Comparison of ENCODE assay signal across 8 cellular contexts in genomic region chr16:68369697-68370096, GRCh38. TPM values are rescaled to one million over a fixed set of nuclear protein-coding genes. Genes with fewer than 3 reads are reported as not detected.
A peak's percentile ranks its signal among the peaks of the same experiment; 100 is the strongest.
DNase-seq lines count a peak whose midpoint lies in the region; ATAC-seq, FAIRE-seq and TF ChIP-seq lines count a peak whose summit lies in the region.

No MANE protein-coding gene starts in this region.

- no peaks in the 10 kb centered on the region for H3K9me3 ChIP-seq in neuronal stem cell (replicated peaks in 1 of 2; ENCODE audit: control insufficient read depth in 2 of 2, insufficient read depth in 1 of 2, low read depth in 1 of 2, low read length in 2 of 2)

- WGBS in neuronal stem cell (ENCODE audit: extremely low coverage in 2 of 2, insufficient read length in 2 of 2, insufficient replicate concordance in 1 of 2), 2 donors, result no CpG with 5 or more reads among the region's 8 CpGs

- ATAC-seq in GM18873 (IDR thresholded peaks at IDR 0.05; ENCODE audit: low FRiP score, unreplicated experiment), result peak; percentile 60
- ATAC-seq in HG02623 (IDR thresholded peaks at IDR 0.05; ENCODE audit: unreplicated experiment), result peak; percentile 52

- H2BK12ac ChIP-seq in neuronal stem cell (ENCODE audit: low read length), result no peak overlapping the region

- no peaks in the 10 kb centered on the region for H3K36me3 ChIP-seq in neuronal stem cell (replicated peaks in 1 of 2; ENCODE audit: control insufficient read depth in 2 of 2, insufficient read depth in 2 of 2, low read length in 2 of 2)

- no peak overlapping the region for H3K4me3 ChIP-seq in neuronal stem cell (ENCODE audit: low read length in 2 of 2)

- POLR2A ChIA-PET in HEK293T (lab: Yijun Ruan, JAX), result no interaction called here

- no peak overlapping the region for H3K4ac ChIP-seq in neuronal stem cell (ENCODE audit: low read length)

- H2BK15ac ChIP-seq in neuronal stem cell (ENCODE audit: low read length), result no peak overlapping the region

- H3K18ac ChIP-seq in neuronal stem cell (ENCODE audit: low read length), result peak overlapping the region; percentile 58

- DNase-seq in RPMI8226, result peak; percentile 88
- no peak for DNase-seq in neuronal stem cell (ENCODE audit: low spot score)
- no peak for DNase-seq in HEK293T (ENCODE audit: extremely low spot score)
- no peak for DNase-seq in A172 (ENCODE audit: low spot score)
- no peak for DNase-seq in NCI-H2196 (lab: John Stamatoyannopoulos, UW; ENCODE audit: unreplicated experiment)
- DNase-seq in D721Med (ENCODE audit: insufficient read length, low spot score), result no peak

- H3K4me2 ChIP-seq in neuronal stem cell (ENCODE audit: insufficient read depth, low read length, poor library complexity, severe bottlenecking), result no peak overlapping the region

- H3K9ac ChIP-seq in neuronal stem cell (ENCODE audit: low read depth, low read length, poor library complexity), result no peak overlapping the region

- TF ChIP-seq CTCF in D721Med (IDR thresholded peaks at IDR 0.05; ENCODE audit: insufficient read depth, missing control alignments), result no peak

- H3K4me1 ChIP-seq in neuronal stem cell (ENCODE audit: control insufficient read depth in 2 of 2, insufficient read depth in 1 of 2, low read depth in 1 of 2, low read length in 2 of 2), result peaks cover 8 to 14% of the 10 kb centered on the region in 2 donors

- H4K8ac ChIP-seq in neuronal stem cell (ENCODE audit: low read depth, low read length), result no peak overlapping the region

- peaks cover 0 to 6% (median 0%) of the 10 kb centered on the region in 3 experiments for H3K27me3 ChIP-seq in neuronal stem cell (ENCODE audit: control insufficient read depth in 3 of 3, insufficient read depth in 3 of 3, low read depth in 1 of 3, low read length in 3 of 3)

- no peak overlapping the region for H2BK120ac ChIP-seq in neuronal stem cell (ENCODE audit: low read depth, low read length)

- H3K23ac ChIP-seq in neuronal stem cell (ENCODE audit: low read depth, low read length, poor library complexity), result no peak overlapping the region

- no peak overlapping the region for H4K91ac ChIP-seq in neuronal stem cell (ENCODE audit: low read depth, low read length, poor library complexity)

- no peak overlapping the region for H2BK5ac ChIP-seq in neuronal stem cell (ENCODE audit: low read length)

- no peak overlapping the region for H3K27ac ChIP-seq in neuronal stem cell (replicated peaks; ENCODE audit: low read length)

- no peak overlapping the region for H2AK5ac ChIP-seq in neuronal stem cell (ENCODE audit: low read depth, low read length)

- no peaks in the 10 kb centered on the region for H3K79me1 ChIP-seq in neuronal stem cell (ENCODE audit: low read depth, low read length)

- FAIRE-seq in D721Med (lab: Jason Lieb, UNC), result no peak

- H3K14ac ChIP-seq in neuronal stem cell (ENCODE audit: low read length), result no peak overlapping the region

- H2AFZ ChIP-seq in neuronal stem cell (ENCODE audit: low read length), result peak overlapping the region; percentile 29

- CTCF ChIA-PET in HEK293T (lab: Yijun Ruan, JAX), result interaction anchor here (0.6 kb wide), 1 partner anchor 9 kb away, joined by 4 read pairs; no protein-coding TSS in a partner anchor

TF ChIP-seq in HEK293T, 16 proteins besides CTCF, POLR2A, EP300 and RAD21:
- no peak for TF ChIP-seq LEF1 (IDR thresholded peaks at IDR 0.05; ENCODE audit: borderline replicate concordance)
- TF ChIP-seq SUZ12 (IDR thresholded peaks at IDR 0.05), result no peak
- TF ChIP-seq HDGF (IDR thresholded peaks at IDR 0.05; ENCODE audit: borderline replicate concordance), result no peak
- no peak for TF ChIP-seq SP1 (IDR thresholded peaks at IDR 0.05)
- no peak for TF ChIP-seq TARDBP (IDR thresholded peaks at IDR 0.05)
- TF ChIP-seq L3MBTL2 (conservative IDR thresholded peaks at IDR 0.05), result no peak
- no peak for TF ChIP-seq ELF4 (IDR thresholded peaks at IDR 0.05)
- no peak for TF ChIP-seq CTBP1 (IDR thresholded peaks at IDR 0.05; ENCODE audit: borderline replicate concordance)
- no peak for TF ChIP-seq FOXM1 (IDR thresholded peaks at IDR 0.05; ENCODE audit: borderline replicate concordance)
- TF ChIP-seq ARNT (IDR thresholded peaks at IDR 0.05), result no peak
- TF ChIP-seq ZNF384 (IDR thresholded peaks at IDR 0.05), result no peak
- TF ChIP-seq PKNOX1 (IDR thresholded peaks at IDR 0.05), result no peak
- no peak for TF ChIP-seq BHLHE40 (IDR thresholded peaks at IDR 0.05; ENCODE audit: borderline replicate concordance)
- no peak for TF ChIP-seq NFRKB (IDR thresholded peaks at IDR 0.05)
- TF ChIP-seq FOXA1 (IDR thresholded peaks at IDR 0.05), result no peak

RNA-seq across cellular contexts. Expression of gene PRMT7, which starts 58.9 kb away (rescaled TPM):
- polyA plus RNA-seq in neuronal stem cell (2013, experiment 1 of 2), result 29.2 TPM
- polyA plus RNA-seq in neuronal stem cell (2013, experiment 2 of 2), result 27.7 TPM
- total RNA-seq in A172 (2014; rRNA removed; shearing (Covaris generic)), result 40.2 and 44.6 TPM in 2 replicates

RNA-seq across cellular contexts. Expression of gene SLC7A6OS, which starts 59.0 kb away (rescaled TPM):
- 11.8 TPM for polyA plus RNA-seq in neuronal stem cell (2013, experiment 1 of 2)
- 12.4 TPM for polyA plus RNA-seq in neuronal stem cell (2013, experiment 2 of 2)
- 19.0 and 23.9 TPM in 2 replicates for total RNA-seq in A172 (2014; rRNA removed; shearing (Covaris generic))
